In the genomic region with DNA sequence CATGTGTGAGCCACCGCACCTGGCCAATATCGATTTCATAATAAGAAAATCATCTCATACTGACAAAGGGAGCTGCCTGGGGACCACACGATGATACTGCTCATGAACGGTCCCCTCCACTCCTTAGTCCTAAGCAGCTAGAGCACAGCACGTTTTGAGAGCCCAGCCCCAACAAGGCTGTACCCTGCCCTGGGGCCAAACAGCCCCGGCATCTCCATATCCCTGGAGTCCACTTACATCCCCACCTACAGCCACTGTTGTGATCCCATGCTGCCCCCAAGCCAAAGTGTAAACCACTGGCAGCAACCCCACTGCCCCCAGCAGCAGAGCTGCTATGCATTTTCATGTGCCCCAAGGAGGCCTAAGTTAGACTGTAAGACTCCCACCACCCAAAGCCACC, we compare ENCODE assay signal across 22 cellular contexts. TPM values are rescaled to one million over a fixed set of nuclear protein-coding genes. Genes with fewer than 3 reads are reported as not detected.
DNase-seq lines count a peak whose midpoint lies in the region; ATAC-seq, FAIRE-seq and TF ChIP-seq lines count a peak whose summit lies in the region.
"Had no signal": no experiment of that assay in that cellular context is flagged by ENCODE, and none has a peak within 500 bp of the region (broad histone marks: within the 10 kb centered on the region; RNA-seq: fewer than 3 reads in every experiment).

No MANE protein-coding gene starts in this region.

- 0 out of 2 replicates have a peak overlapping the region, but pooled peaks have one; percentile 52 for H2BK5ac ChIP-seq in H1 (ENCODE audit: low read depth, low read length)

- H3K4me1 Mint-ChIP-seq in GM23338 (peaks cover 34% of the 10 kb centered on the region), neural progenitor cell (no peaks in the 10 kb centered on the region), MCF 10A (ENCODE audit: insufficient read depth, unreplicated experiment) (peaks cover 14% of the 10 kb centered on the region), type B pancreatic cell (ENCODE audit: unreplicated experiment) (peaks cover 10% of the 10 kb centered on the region)

- 84% methylated on average over 6 of the region's 6 CpGs; no CpG with 5 or more reads in 1 of the 2 experiments for WGBS in H1 (ENCODE audit: extremely low coverage in 1 of 2, insufficient coverage in 1 of 2, insufficient read length in 1 of 2, insufficient replicate concordance in 2 of 2, low coverage in 1 of 2, low lambda C conversion rate in 2 of 2, missing lambda C conversion rate in 1 of 2), 2 experiments

- FAIRE-seq in H1 (lab: Jason Lieb, UNC): no peak
- FAIRE-seq: G401.6, K562 had no signal

- no peak overlapping the region for H3K56ac ChIP-seq in H1 (replicated peaks; ENCODE audit: insufficient read length, low read depth, low read length)

- peaks cover 99% of the 10 kb centered on the region for H3K79me2 ChIP-seq in GM23338 (replicated peaks; ENCODE audit: insufficient read depth)
- peaks cover 11 to 98% of the 10 kb centered on the region in 2 experiments for H3K79me2 ChIP-seq in H1 (ENCODE audit: control insufficient read depth in 1 of 2, insufficient read depth in 2 of 2, low read length in 2 of 2)
- peaks cover 99% of the 10 kb centered on the region for H3K79me2 ChIP-seq in neural progenitor cell (ENCODE audit: low read depth)

- no peak for DNase-seq in GM23338 (ENCODE audit: low spot score)
- DNase-seq in H1 (ENCODE audit: low read depth in 1 of 2, low spot score in 2 of 2): no peak
- no peak for DNase-seq in neural progenitor cell (ENCODE audit: low spot score)
- no peak for DNase-seq in GM19240 (ENCODE audit: insufficient read length, low spot score)
- DNase-seq in MCF 10A (ENCODE audit: unreplicated experiment): no peak
- no peak for DNase-seq in type B pancreatic cell (ENCODE audit: extremely low spot score, unreplicated experiment)
- no peak for DNase-seq in stimulated activated CD8-positive, alpha-beta memory T cell treated with anti-CD3 and anti-CD28 coated beads, Interleukin-4, amount 100 ng/mL, for 48 hours
- DNase-seq: AML-193; CD4-positive, alpha-beta memory T cell; NCI-H1417 treated with DMSO at 0.1 percent for 48 hours; NCI-H1930; NCI-H2171; NCI-H446; NCI-H69; NK-92 treated with Interleukin-12 subunit alpha and Interleukin-12 subunit beta, amount 100 ng/mL, for 24 hours; OCI-M1; RPMI8226; SJCRH30 had no signal

- H3K4me1 ChIP-seq in BLaER1 treated with 17β-estradiol and CSF1 and Interleukin-3, amounts not matched to agents 10 nM and 100 nM: peaks cover 31 to 89% (median 37%) of the 10 kb centered on the region in 10 experiments
- H3K4me1 ChIP-seq in GM23338 (ENCODE audit: insufficient read depth) (peaks cover 21% of the 10 kb centered on the region), H1 (replicated peaks in 1 of 4; ENCODE audit: control insufficient read depth in 3 of 4, insufficient read depth in 4 of 4, low read length in 3 of 4) (peaks cover 0 to 12% (median 1%) of the 10 kb centered on the region in 4 experiments; a peak in 5 of 7 replicates), neural progenitor cell (peaks cover 15% of the 10 kb centered on the region)
- H3K4me1 ChIP-seq: SJCRH30 had no signal

- H4K5ac ChIP-seq in H1 (ENCODE audit: insufficient read length, low read depth, low read length): no peak overlapping the region

- H3K9me2 ChIP-seq in GM23338 (ENCODE audit: insufficient read depth): peaks cover 7% of the 10 kb centered on the region; the same call in 1 of the 2 replicates

- no peak for TF ChIP-seq EP300 in H1 (IDR thresholded peaks at IDR 0.05; ENCODE audit: borderline replicate concordance in 1 of 2, low read depth in 2 of 2, low read length in 2 of 2)

- H3K4ac ChIP-seq in H1 (replicated peaks; ENCODE audit: insufficient read length, low read depth, low read length): no peak overlapping the region

- no peaks in the 10 kb centered on the region for H3K23me2 ChIP-seq in H1 (ENCODE audit: low read depth, low read length)

- H3K14ac ChIP-seq in H1 (ENCODE audit: insufficient read length): no peak overlapping the region

- no peak for TF ChIP-seq POLR2A in H1 (IDR thresholded peaks at IDR 0.05; ENCODE audit: control extremely low read depth in 1 of 2, low read depth in 2 of 2, low read length in 2 of 2)

- peak overlapping the region; percentile 44; the same call in 1 of the 2 replicates for H3K27ac Mint-ChIP-seq in GM23338
- H3K27ac Mint-ChIP-seq in neural progenitor cell: peak overlapping the region; percentile 21
- no peak overlapping the region for H3K27ac Mint-ChIP-seq in MCF 10A (ENCODE audit: low read depth, unreplicated experiment)
- no peak overlapping the region for H3K27ac Mint-ChIP-seq in type B pancreatic cell

- H3K27me3 Mint-ChIP-seq in GM23338 (ENCODE audit: insufficient read depth, low read depth, poor library complexity) (peaks cover 13% of the 10 kb centered on the region), neural progenitor cell (ENCODE audit: insufficient read depth, low read depth) (no peaks in the 10 kb centered on the region), MCF 10A (ENCODE audit: insufficient read depth, unreplicated experiment) (no peaks in the 10 kb centered on the region), type B pancreatic cell (no peaks in the 10 kb centered on the region)
- H3K27me3 Mint-ChIP-seq: CD4-positive, alpha-beta memory T cell had no signal

- no peak overlapping the region for H2AK5ac ChIP-seq in H1 (ENCODE audit: low read depth, low read length)

- no peak overlapping the region for H2BK15ac ChIP-seq in H1 (ENCODE audit: low read length)

- H3K4me3 Mint-ChIP-seq in GM23338 (no peak overlapping the region), neural progenitor cell (no peak overlapping the region), MCF 10A (ENCODE audit: unreplicated experiment) (no peak overlapping the region), type B pancreatic cell (no peak overlapping the region)

- H3K36me3 ChIP-seq in BLaER1 treated with 17β-estradiol and CSF1 and Interleukin-3, amounts not matched to agents 10 nM and 100 nM: peaks cover 86 to 99% (median 95%) of the 10 kb centered on the region in 11 experiments
- H3K36me3 ChIP-seq in GM23338 (ENCODE audit: insufficient read depth): no peaks in the 10 kb centered on the region
- peaks cover 0 to 4% (median 2%) of the 10 kb centered on the region in 4 experiments; a peak in 2 of 8 replicates for H3K36me3 ChIP-seq in H1 (ENCODE audit: control insufficient read depth in 2 of 4, insufficient read depth in 4 of 4, low read length in 3 of 4)
- H3K36me3 ChIP-seq in neural progenitor cell: peaks cover 16% of the 10 kb centered on the region

- no peak overlapping the region for H2BK20ac ChIP-seq in H1 (ENCODE audit: low read length)

- no TSS peak for BruUV-seq in MCF 10A (replicated peaks; lab: Mats Ljungman, UMichigan)

- CTCF ChIA-PET in H1 (lab: Charles Lee; ENCODE audit: partially characterized antibody) (interaction anchor here (0.5 to 1.2 kb wide), 3 partner anchors 28 to 315 kb away, joined by 3 read pairs; no protein-coding TSS in a partner anchor), MCF 10A (lab: Yijun Ruan, JAX) (interaction anchor here (0.6 kb wide), 1 partner anchor 436 kb away, joined by 4 read pairs; no protein-coding TSS in a partner anchor)

- no peak overlapping the region for H2BK120ac ChIP-seq in H1 (replicated peaks; ENCODE audit: low read depth, low read length)

- H4K20me1 ChIP-seq in BLaER1 treated with 17β-estradiol and CSF1 and Interleukin-3, amounts not matched to agents 10 nM and 100 nM: peaks cover 58 to 100% (median 83%) of the 10 kb centered on the region in 11 experiments
- H4K20me1 ChIP-seq in GM23338 (replicated peaks; ENCODE audit: insufficient read depth) (peaks cover 22% of the 10 kb centered on the region), H1 (replicated peaks in 1 of 2; ENCODE audit: control insufficient read depth in 1 of 2, insufficient read depth in 2 of 2, low read length in 2 of 2) (peaks cover 0 to 12% of the 10 kb centered on the region in 2 experiments), neural progenitor cell (ENCODE audit: low read depth) (peaks cover 38% of the 10 kb centered on the region)

- H3K79me1 ChIP-seq in H1 (ENCODE audit: low read depth, low read length): peaks cover 3% of the 10 kb centered on the region; the same call in 1 of the 2 replicates

- H3K23ac ChIP-seq in H1 (ENCODE audit: insufficient read length): no peak overlapping the region

- no peak for TF ChIP-seq CTCF in GM23338 (conservative IDR thresholded peaks at IDR 0.05; ENCODE audit: low read depth in 2 of 2)
- no peak for TF ChIP-seq CTCF in H1 (IDR thresholded peaks at IDR 0.05; ENCODE audit: control extremely low read depth in 1 of 3, insufficient read depth in 1 of 3, low read depth in 1 of 3, low read length in 3 of 3)
- TF ChIP-seq CTCF in neural progenitor cell (IDR thresholded peaks at IDR 0.05): no peak
- TF ChIP-seq CTCF in MCF 10A (IDR thresholded peaks at IDR 0.05; ENCODE audit: unreplicated experiment): no peak
- no peak for TF ChIP-seq CTCF in type B pancreatic cell (conservative IDR thresholded peaks at IDR 0.05)

- no peak overlapping the region for H3K4me3 ChIP-seq in BLaER1 treated with 17β-estradiol and CSF1 and Interleukin-3, amounts not matched to agents 10 nM and 100 nM
- no peak overlapping the region for H3K4me3 ChIP-seq in GM23338
- H3K4me3 ChIP-seq in H1 (ENCODE audit: extremely low read depth in 1 of 4, insufficient read depth in 2 of 4, low read depth in 3 of 4, low read length in 4 of 4): no peak overlapping the region
- no peak overlapping the region for H3K4me3 ChIP-seq in neural progenitor cell
- H3K4me3 ChIP-seq: K562, SJCRH30 had no signal

- no peak overlapping the region for H2BK12ac ChIP-seq in H1 (ENCODE audit: low read depth, low read length)

- H3F3A ChIP-seq in GM23338 (replicated peaks; ENCODE audit: low read depth) (no peaks in the 10 kb centered on the region), neural progenitor cell (ENCODE audit: low read depth) (peaks cover 3% of the 10 kb centered on the region)

- H3K4me2 ChIP-seq in BLaER1 treated with 17β-estradiol and CSF1 and Interleukin-3, amounts not matched to agents 10 nM and 100 nM: peak overlapping the region in 6 of 11 experiments; percentile 2 to 40 (median 18); a peak in 5 of 22 replicates
- H3K4me2 ChIP-seq in GM23338 (no peak overlapping the region), H1 (ENCODE audit: insufficient read depth in 1 of 2, low read depth in 2 of 2, low read length in 2 of 2) (no peak overlapping the region), neural progenitor cell (no peak overlapping the region)

- intact Hi-C loops in MCF 10A (cut with micrococcal nuclease): no loop called here

- peak; percentile 59 for ATAC-seq in GM23338
- ATAC-seq: HCT116, K562 had no signal

- H3K27ac ChIP-seq in BLaER1 treated with 17β-estradiol and CSF1 and Interleukin-3, amounts not matched to agents 10 nM and 100 nM: peak overlapping the region in 6 of 11 experiments; percentile 10 to 26 (median 13); a peak in 5 of 22 replicates
- no peak overlapping the region for H3K27ac ChIP-seq in GM23338 (ENCODE audit: low read depth)
- no peak overlapping the region for H3K27ac ChIP-seq in H1 (ENCODE audit: low read depth, low read length)
- H3K27ac ChIP-seq in neural progenitor cell: peak overlapping the region; percentile 37
- H3K27ac ChIP-seq: SJCRH30 had no signal

- peaks cover 16 to 47% (median 38%) of the 10 kb centered on the region in 11 experiments; a peak in 21 of 22 replicates for H3K9me3 ChIP-seq in BLaER1 treated with 17β-estradiol and CSF1 and Interleukin-3, amounts not matched to agents 10 nM and 100 nM (replicated peaks in 1 of 11)
- H3K9me3 ChIP-seq in H1 (ENCODE audit: insufficient read depth in 2 of 2, low read depth in 1 of 2, low read length in 1 of 2): no peaks in the 10 kb centered on the region
- H3K9me3 ChIP-seq in neural progenitor cell (ENCODE audit: low read depth): peaks cover 3% of the 10 kb centered on the region

- H3K36me3 Mint-ChIP-seq in GM23338 (ENCODE audit: low read depth) (peaks cover 40% of the 10 kb centered on the region), neural progenitor cell (peaks cover 56% of the 10 kb centered on the region), MCF 10A (ENCODE audit: insufficient read depth, unreplicated experiment) (peaks cover 10% of the 10 kb centered on the region), type B pancreatic cell (peaks cover 45% of the 10 kb centered on the region)

- peaks cover 8% of the 10 kb centered on the region; the same call in 2 of the 3 replicates for H3K9me3 Mint-ChIP-seq in GM23338
- peaks cover 53% of the 10 kb centered on the region for H3K9me3 Mint-ChIP-seq in neural progenitor cell
- H3K9me3 Mint-ChIP-seq in MCF 10A (ENCODE audit: unreplicated experiment): no peaks in the 10 kb centered on the region
- peaks cover 29% of the 10 kb centered on the region for H3K9me3 Mint-ChIP-seq in type B pancreatic cell

- no peak overlapping the region for H3K9ac ChIP-seq in BLaER1 treated with 17β-estradiol and CSF1 and Interleukin-3, amounts not matched to agents 10 nM and 100 nM
- H3K9ac ChIP-seq in H1 (replicated peaks in 1 of 4; ENCODE audit: extremely low read depth in 1 of 4, low read depth in 3 of 4, low read length in 3 of 4) (no peak overlapping the region), neural progenitor cell (no peak overlapping the region)

- TF ChIP-seq RAD21 in H1 (IDR thresholded peaks at IDR 0.05 in 1 of 2, conservative IDR thresholded peaks at IDR 0.05 in 1 of 2; ENCODE audit: low read depth in 2 of 2, low read length in 2 of 2): no peak

- POLR2A ChIA-PET in H1 (lab: Charles Lee; ENCODE audit: partially characterized antibody): no interaction called here
- POLR2A ChIA-PET in MCF 10A (lab: Yijun Ruan, JAX): interaction anchor here (0.7 kb wide), 1 partner anchor 8 kb away, joined by 3 read pairs; no protein-coding TSS in a partner anchor

- H3K18ac ChIP-seq in H1 (ENCODE audit: extremely low read depth, low read length): peak overlapping the region; percentile 24; the same call in 1 of the 2 replicates

- H4K91ac ChIP-seq in H1 (replicated peaks; ENCODE audit: insufficient read length, low read length): no peak overlapping the region

- H4K8ac ChIP-seq in H1 (ENCODE audit: extremely low read depth, insufficient read depth, low read length): no peak overlapping the region

- no peaks in the 10 kb centered on the region for H3K27me3 ChIP-seq in BLaER1 treated with 17β-estradiol and CSF1 and Interleukin-3, amounts not matched to agents 10 nM and 100 nM
- H3K27me3 ChIP-seq in GM23338 (ENCODE audit: insufficient read depth) (no peaks in the 10 kb centered on the region), H1 (replicated peaks in 1 of 4; ENCODE audit: control insufficient read depth in 3 of 4, extremely low read depth in 1 of 4, insufficient read depth in 3 of 4, low read length in 3 of 4) (no peaks in the 10 kb centered on the region; a peak in 1 of 7 replicates), neural progenitor cell (no peaks in the 10 kb centered on the region)
- H3K27me3 ChIP-seq: SJCRH30 had no signal

- H2AFZ ChIP-seq in GM23338 (no peak overlapping the region), H1 (ENCODE audit: low read length) (no peak overlapping the region), neural progenitor cell (replicated peaks) (no peak overlapping the region)

RNA-seq across cellular contexts. Expression of gene ADAM10, which starts 52.8 kb away (rescaled TPM):
- 114 and 135 TPM in 2 replicates for total RNA-seq in GM23338 (2014; rRNA removed; shearing (Covaris generic))
- polyA plus RNA-seq in GM23338 (2016; fragmentation: Nextera tagmentation; extraction: Ambion mirVana) (19.5 and 25.0 TPM in 2 replicates), H1 (2011; rRNA removed) (46.5 and 50.2 TPM in 2 replicates)
- 147 and 163 TPM in 2 replicates for total RNA-seq in H1 (2021; fragmentation: NEBNext Ultra II Directional; extraction: Animal tissue kit (Norgen Biotek cat#: 25700))
- polyA plus RNA-seq in H1 (2011; cell fraction: cytosol; rRNA removed): 63.9 TPM
- polyA plus RNA-seq in H1 (2011; cell fraction: nucleus; rRNA removed): 43.2 TPM
- 89.7 to 160 TPM (median 119 TPM) in 4 replicates for polyA plus RNA-seq in H1 (2012, experiment 1 of 2)
- 4.8 TPM for polyA plus RNA-seq in H1 (2012, experiment 2 of 2)
- 182 TPM for polyA plus RNA-seq in H1 (2013, experiment 1 of 2)
- 190 TPM for polyA plus RNA-seq in H1 (2013, experiment 2 of 2)
- polyA minus RNA-seq in H1 (2011; rRNA and poly(A)+ RNA removed): 118 and 237 TPM in 2 replicates
- polyA minus RNA-seq in H1 (2011; cell fraction: cytosol; rRNA and poly(A)+ RNA removed): 88.2 TPM
- polyA minus RNA-seq in H1 (2011; cell fraction: nucleus; rRNA and poly(A)+ RNA removed): 89.7 TPM
- total RNA-seq in neural progenitor cell (ENCODE audit: low replicate concordance) (150 and 153 TPM in 2 replicates), MCF 10A (2022) (87.5 and 109 TPM in 2 replicates), type B pancreatic cell (ENCODE audit: low replicate concordance) (228 and 438 TPM in 2 replicates)

Comparison
In these comparisons a context has a peak if more than half of its experiments do, and no peak if none do; other contexts are left out.
1. H3K27ac ChIP-seq: peak in BLaER1 treated with 17β-estradiol and CSF1 and Interleukin-3, amounts not matched to agents 10 nM and 100 nM (6 of 11) and neural progenitor cell (single experiment); none in GM23338 (single experiment) and H1 (single experiment).
2. H3K4me2 ChIP-seq: peak in BLaER1 treated with 17β-estradiol and CSF1 and Interleukin-3, amounts not matched to agents 10 nM and 100 nM (6 of 11); none in GM23338 (single experiment), H1 (0 of 2) and neural progenitor cell (single experiment).
3. H3K27ac Mint-ChIP-seq: peak in GM23338 (single experiment) and neural progenitor cell (single experiment); none in MCF 10A (single experiment) and type B pancreatic cell (single experiment).